12 cellular contexts compared by ENCODE assay signal in genomic region chr12:8807084-8807483, GRCh38. TPM values are rescaled to one million over a fixed set of nuclear protein-coding genes. Genes with fewer than 3 reads are reported as not detected.
DNase-seq lines count a peak whose midpoint lies in the region; FAIRE-seq and TF ChIP-seq lines count a peak whose summit lies in the region.
"Not testable (repeated sequence)": the region's sequence is repeated elsewhere in the genome, so short reads cannot be mapped to it uniquely, and the experiment has no call there.
"Had no signal": no experiment of that assay in that cellular context is flagged by ENCODE, and none has a peak within 500 bp of the region (broad histone marks: within the 10 kb centered on the region; RNA-seq: fewer than 3 reads in every experiment).

No MANE protein-coding gene starts in this region.

- not testable (repeated sequence) for FAIRE-seq in H1 (lab: Jason Lieb, UNC)

- not testable (repeated sequence) for H2BK15ac ChIP-seq in H1 (ENCODE audit: low read length)

- DNase-seq in BJ (ENCODE audit: low read depth): peak; percentile 11
- peak; percentile 69 for DNase-seq in G401 (ENCODE audit: low spot score)
- DNase-seq in M059J (ENCODE audit: low read depth): peak; percentile 14
- peak; percentile 13 for DNase-seq in WERI-Rb-1
- DNase-seq in astrocyte of the hippocampus (ENCODE audit: low read depth, low spot score): peak; percentile 89
- DNase-seq in H1 (ENCODE audit: low read depth in 1 of 2, low spot score in 2 of 2): peak in 1 of 2 experiments; percentile 43
- peak; percentile 70 for DNase-seq in osteocyte (ENCODE audit: extremely low spot score, unreplicated experiment)

- H4K8ac ChIP-seq in H1 (ENCODE audit: extremely low read depth, insufficient read depth, low read length): peak overlapping the region; percentile 25; the same call in 1 of the 2 replicates

- not testable (repeated sequence) for TF ChIP-seq EP300 in H1 (IDR thresholded peaks at IDR 0.05; ENCODE audit: borderline replicate concordance in 1 of 2, low read depth in 2 of 2, low read length in 2 of 2)

- H3K27me3 ChIP-seq in BJ (ENCODE audit: control insufficient read depth, insufficient read depth, low read length); WERI-Rb-1 (ENCODE audit: insufficient read depth, low read depth, severe bottlenecking); H1 (replicated peaks in 1 of 4; ENCODE audit: control insufficient read depth in 3 of 4, extremely low read depth in 1 of 4, insufficient read depth in 3 of 4, low read length in 3 of 4): not testable (repeated sequence)

- H2BK12ac ChIP-seq in H1 (ENCODE audit: low read depth, low read length): not testable (repeated sequence)

- CTCF ChIA-PET in BJ (lab: Yijun Ruan, JAX); H1 (lab: Charles Lee; ENCODE audit: partially characterized antibody): not testable (repeated sequence)

- H3K79me1 ChIP-seq in H1 (ENCODE audit: low read depth, low read length): not testable (repeated sequence)

- H3K23ac ChIP-seq in H1 (ENCODE audit: insufficient read length): not testable (repeated sequence)

- peak overlapping the region in 1 of 2 experiments; percentile 50; a peak in 1 of 4 replicates for H3K4me2 ChIP-seq in H1 (ENCODE audit: insufficient read depth in 1 of 2, low read depth in 2 of 2, low read length in 2 of 2)

- not testable (repeated sequence) for H3K4ac ChIP-seq in H1 (replicated peaks; ENCODE audit: insufficient read length, low read depth, low read length)

- not testable (repeated sequence) for H3K14ac ChIP-seq in H1 (ENCODE audit: insufficient read length)

- not testable (repeated sequence) for H4K5ac ChIP-seq in H1 (ENCODE audit: insufficient read length, low read depth, low read length)

- H3K27ac ChIP-seq in WERI-Rb-1; H1 (ENCODE audit: low read depth, low read length): not testable (repeated sequence)

- POLR2A ChIA-PET in BJ (lab: Charles Lee): not testable (repeated sequence)
- POLR2A ChIA-PET in H1 (lab: Charles Lee; ENCODE audit: partially characterized antibody): interaction anchor here (0.6 to 1.6 kb wide), 4 partner anchors 10 to 132 kb away, joined by 3 to 9 read pairs (median 3); no protein-coding TSS in a partner anchor

- not testable (repeated sequence) for H3K9ac ChIP-seq in H1 (replicated peaks in 1 of 4; ENCODE audit: extremely low read depth in 1 of 4, low read depth in 3 of 4, low read length in 3 of 4)

- not testable (repeated sequence) for H4K20me1 ChIP-seq in H1 (replicated peaks in 1 of 2; ENCODE audit: control insufficient read depth in 1 of 2, insufficient read depth in 2 of 2, low read length in 2 of 2)

- H3K18ac ChIP-seq in H1 (ENCODE audit: extremely low read depth, low read length): not testable (repeated sequence)

- H2AFZ ChIP-seq in H1 (ENCODE audit: low read length): not testable (repeated sequence)

- H3K9me3 Mint-ChIP-seq in osteocyte (ENCODE audit: unreplicated experiment): not testable (repeated sequence)

- H3K4me3 ChIP-seq in BJ (ENCODE audit: low read depth, low read length); WERI-Rb-1 (ENCODE audit: low read depth, low read length); H1 (ENCODE audit: extremely low read depth in 1 of 4, insufficient read depth in 2 of 4, low read depth in 3 of 4, low read length in 4 of 4): not testable (repeated sequence)
- peak overlapping the region; percentile 13 for H3K4me3 ChIP-seq in iPS-11a (ENCODE audit: low read depth, low read length)

- H3K36me3 ChIP-seq in BJ (ENCODE audit: control insufficient read depth, insufficient read depth, low read length); WERI-Rb-1; H1 (ENCODE audit: control insufficient read depth in 2 of 4, insufficient read depth in 4 of 4, low read length in 3 of 4): not testable (repeated sequence)

- TF ChIP-seq CTCF in BJ (IDR thresholded peaks at IDR 0.05; ENCODE audit: insufficient read depth, low read depth, low read length); WERI-Rb-1 (IDR thresholded peaks at IDR 0.05; ENCODE audit: low read depth, low read length); H1 (IDR thresholded peaks at IDR 0.05; ENCODE audit: control extremely low read depth in 1 of 3, insufficient read depth in 1 of 3, low read depth in 1 of 3, low read length in 3 of 3); osteocyte (IDR thresholded peaks at IDR 0.05): not testable (repeated sequence)

- WGBS in H1 (ENCODE audit: extremely low coverage in 1 of 2, insufficient coverage in 1 of 2, insufficient read length in 1 of 2, insufficient replicate concordance in 2 of 2, low coverage in 1 of 2, low lambda C conversion rate in 2 of 2, missing lambda C conversion rate in 1 of 2), 2 experiments: 88% methylated on average over 11 of the region's 11 CpGs; no CpG with 5 or more reads in 1 of the 2 experiments

- peaks cover 0 to 12% (median 1%) of the 10 kb centered on the region in 4 experiments; a peak in 3 of 7 replicates for H3K4me1 ChIP-seq in H1 (replicated peaks in 1 of 4; ENCODE audit: control insufficient read depth in 3 of 4, insufficient read depth in 4 of 4, low read length in 3 of 4)

- in situ Hi-C loops in G401 (cut with HindIII; ENCODE audit: low sequenced_read_pairs): not testable (repeated sequence)

- H3K4me1 Mint-ChIP-seq in osteocyte (ENCODE audit: unreplicated experiment): not testable (repeated sequence)

- H3K27ac Mint-ChIP-seq in osteocyte (ENCODE audit: unreplicated experiment): not testable (repeated sequence)

- H3K36me3 Mint-ChIP-seq in osteocyte (ENCODE audit: unreplicated experiment): not testable (repeated sequence)

- TF ChIP-seq POLR2A in H1 (IDR thresholded peaks at IDR 0.05; ENCODE audit: control extremely low read depth in 1 of 2, low read depth in 2 of 2, low read length in 2 of 2): not testable (repeated sequence)

- not testable (repeated sequence) for H3K56ac ChIP-seq in H1 (replicated peaks; ENCODE audit: insufficient read length, low read depth, low read length)

- H2BK20ac ChIP-seq in H1 (ENCODE audit: low read length): not testable (repeated sequence)

- H3K9me3 ChIP-seq in WERI-Rb-1 (ENCODE audit: severe bottlenecking); H1 (ENCODE audit: insufficient read depth in 2 of 2, low read depth in 1 of 2, low read length in 1 of 2): not testable (repeated sequence)

- H3K79me2 ChIP-seq in H1 (ENCODE audit: control insufficient read depth in 1 of 2, insufficient read depth in 2 of 2, low read length in 2 of 2): not testable (repeated sequence)

- TF ChIP-seq RAD21 in H1 (IDR thresholded peaks at IDR 0.05 in 1 of 2, conservative IDR thresholded peaks at IDR 0.05 in 1 of 2; ENCODE audit: low read depth in 2 of 2, low read length in 2 of 2): not testable (repeated sequence)

- not testable (repeated sequence) for H2BK120ac ChIP-seq in H1 (replicated peaks; ENCODE audit: low read depth, low read length)

- not testable (repeated sequence) for H4K91ac ChIP-seq in H1 (replicated peaks; ENCODE audit: insufficient read length, low read length)

- H3K23me2 ChIP-seq in H1 (ENCODE audit: low read depth, low read length): not testable (repeated sequence)

- H2AK5ac ChIP-seq in H1 (ENCODE audit: low read depth, low read length): not testable (repeated sequence)

- not testable (repeated sequence) for H3K4me3 Mint-ChIP-seq in osteocyte (ENCODE audit: unreplicated experiment)

- H3K27me3 Mint-ChIP-seq in osteocyte (ENCODE audit: unreplicated experiment): not testable (repeated sequence)

- peak overlapping the region; percentile 66; the same call in 1 of the 2 replicates for H2BK5ac ChIP-seq in H1 (ENCODE audit: low read depth, low read length)

RNA-seq across cellular contexts. Expression of gene A2ML1, which starts 15.3 kb away (rescaled TPM):
- polyA plus RNA-seq in BJ (2011; rRNA removed): not detected in 2 replicates
- not detected in 2 replicates for polyA minus RNA-seq in BJ (2011; rRNA and poly(A)+ RNA removed)
- total RNA-seq in G401 (2014; rRNA removed; shearing (Covaris generic)): not detected in 2 replicates
- total RNA-seq in M059J (2014; rRNA removed; shearing (Covaris generic)): not detected in 2 replicates
- total RNA-seq in H1 (2021; fragmentation: NEBNext Ultra II Directional; extraction: Animal tissue kit (Norgen Biotek cat#: 25700)): 9.0 and 10.3 TPM in 2 replicates
- polyA plus RNA-seq in H1 (2011; rRNA removed): 8.3 and 10.2 TPM in 2 replicates
- 9.3 TPM for polyA plus RNA-seq in H1 (2011; cell fraction: cytosol; rRNA removed)
- polyA plus RNA-seq in H1 (2011; cell fraction: nucleus; rRNA removed): 23.3 TPM
- 6.0 to 8.7 TPM (median 7.8 TPM) in 4 replicates for polyA plus RNA-seq in H1 (2012, experiment 1 of 2)
- 0.98 TPM for polyA plus RNA-seq in H1 (2012, experiment 2 of 2)
- polyA plus RNA-seq in H1 (2013, experiment 1 of 2): 6.7 TPM
- 6.1 TPM for polyA plus RNA-seq in H1 (2013, experiment 2 of 2)
- polyA minus RNA-seq in H1 (2011; rRNA and poly(A)+ RNA removed): 15.2 and 23.2 TPM in 2 replicates
- 7.2 TPM for polyA minus RNA-seq in H1 (2011; cell fraction: cytosol; rRNA and poly(A)+ RNA removed)
- 21.4 TPM for polyA minus RNA-seq in H1 (2011; cell fraction: nucleus; rRNA and poly(A)+ RNA removed)
- total RNA-seq in osteocyte: not detected in 2 replicates
- total RNA-seq: CD4-positive, alpha-beta T cell; Daoy; GM12878; IMR-90 had no signal
- polyA plus RNA-seq: GM12878, IMR-90 had no signal
